11 cellular contexts compared by ENCODE assay signal in the genomic region with DNA sequence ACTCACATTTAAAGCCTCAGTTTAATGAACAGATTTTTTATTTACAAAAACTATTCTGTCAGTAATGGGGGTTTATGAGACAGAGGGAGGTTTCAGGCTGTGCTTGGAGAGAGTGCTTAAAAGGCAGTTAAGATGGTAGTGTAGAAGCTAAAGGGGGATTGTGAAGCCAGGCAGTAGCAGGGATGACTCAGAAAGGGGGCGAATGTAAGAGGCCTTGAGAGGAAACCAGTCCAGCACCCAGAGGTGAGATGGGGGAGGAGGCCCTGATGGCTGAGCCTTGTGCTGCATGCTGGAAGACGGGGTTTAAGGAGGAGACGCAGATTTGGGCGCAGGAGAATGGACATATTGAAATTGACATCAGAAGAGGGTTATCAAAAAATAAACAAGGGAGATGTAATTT. TPM values are rescaled to one million over a fixed set of nuclear protein-coding genes. Genes with fewer than 3 reads are reported as not detected.
DNase-seq lines count a peak whose midpoint lies in the region; ATAC-seq and TF ChIP-seq lines count a peak whose summit lies in the region.
"Had no signal": no experiment of that assay in that cellular context is flagged by ENCODE, and none has a peak within 500 bp of the region (broad histone marks: within the 10 kb centered on the region; RNA-seq: fewer than 3 reads in every experiment).

No MANE protein-coding gene starts in this region.

- H3K23ac ChIP-seq in mesendoderm (ENCODE audit: low read length): no peak overlapping the region

- intact Hi-C loops in adrenal gland (cut with DNase I): loop anchor here in 1 of 2 donors (10.0 kb wide), 1 partner anchor 125 kb away; no protein-coding TSS in a partner anchor

- no peak overlapping the region for H4K8ac ChIP-seq in mesendoderm (ENCODE audit: low read depth, low read length)

- H3K4me3 ChIP-seq in mesendoderm (ENCODE audit: low read length) (no peak overlapping the region), adrenal gland (no peak overlapping the region)
- H3K4me3 ChIP-seq: mucosa of descending colon had no signal

- peak; percentile 95 for ATAC-seq in activated naive CD8-positive, alpha-beta T cell treated with anti-CD3 and anti-CD28 coated beads, Interleukin-2, amount 50 U/mL, for 24 hours
- no peak for ATAC-seq in HG02884 (IDR thresholded peaks at IDR 0.05; ENCODE audit: unreplicated experiment)
- ATAC-seq: mucosa of descending colon had no signal

- H3K36me3 ChIP-seq in mesendoderm (ENCODE audit: control insufficient read depth, insufficient read depth, low read length): no peaks in the 10 kb centered on the region
- H3K36me3 ChIP-seq in adrenal gland (replicated peaks in 1 of 2): no peaks in the 10 kb centered on the region

- no peaks in the 10 kb centered on the region for H3K36me3 Mint-ChIP-seq in activated naive CD8-positive, alpha-beta T cell treated with anti-CD3 and anti-CD28 coated beads, Interleukin-2, amount 50 U/mL, for 24 hours (ENCODE audit: low read depth)

- H3K4me1 Mint-ChIP-seq in activated naive CD8-positive, alpha-beta T cell treated with anti-CD3 and anti-CD28 coated beads, Interleukin-2, amount 50 U/mL, for 24 hours: peaks cover 55% of the 10 kb centered on the region

- DNase-seq in Daoy (ENCODE audit: low read depth): peak; percentile 34
- peak; percentile 34 for DNase-seq in HT1080 (ENCODE audit: low read depth)
- peak; percentile 30 for DNase-seq in activated naive CD8-positive, alpha-beta T cell treated with anti-CD3 and anti-CD28 coated beads, Interleukin-2, amount 50 U/mL, for 24 hours
- no peak for DNase-seq in mesendoderm
- no peak for DNase-seq in adrenal gland
- no peak for DNase-seq in NAMALWA (ENCODE audit: low spot score)
- DNase-seq in NCI-H2029 treated with DMSO at 0.1 percent for 48 hours (lab: John Stamatoyannopoulos, UW): no peak
- DNase-seq: KBM-7, mucosa of descending colon had no signal

- no peak overlapping the region for H3K9ac ChIP-seq in mesendoderm (ENCODE audit: low read length)

- no peak overlapping the region for H3K4me2 ChIP-seq in mesendoderm (ENCODE audit: low read length)

- H3K9me3 Mint-ChIP-seq in activated naive CD8-positive, alpha-beta T cell treated with anti-CD3 and anti-CD28 coated beads, Interleukin-2, amount 50 U/mL, for 24 hours: peaks cover 5% of the 10 kb centered on the region

- no peaks in the 10 kb centered on the region for H3K27me3 Mint-ChIP-seq in activated naive CD8-positive, alpha-beta T cell treated with anti-CD3 and anti-CD28 coated beads, Interleukin-2, amount 50 U/mL, for 24 hours

- H2AK5ac ChIP-seq in mesendoderm (ENCODE audit: low read length): peak overlapping the region; percentile 97

- peak overlapping the region; percentile 58 for H3K56ac ChIP-seq in mesendoderm (ENCODE audit: low read length)

- H3K4ac ChIP-seq in mesendoderm (ENCODE audit: low read depth, low read length): peak overlapping the region; percentile 18

- no peaks in the 10 kb centered on the region for H3K79me1 ChIP-seq in mesendoderm (ENCODE audit: low read length)

- H3K4me3 Mint-ChIP-seq in activated naive CD8-positive, alpha-beta T cell treated with anti-CD3 and anti-CD28 coated beads, Interleukin-2, amount 50 U/mL, for 24 hours: no peak overlapping the region

- H4K5ac ChIP-seq in mesendoderm (ENCODE audit: low read length): no peak overlapping the region

- H3K27ac Mint-ChIP-seq in activated naive CD8-positive, alpha-beta T cell treated with anti-CD3 and anti-CD28 coated beads, Interleukin-2, amount 50 U/mL, for 24 hours: peak overlapping the region; percentile 57

- H3K4me1 ChIP-seq in mesendoderm (ENCODE audit: control insufficient read depth, low read depth, low read length) (peaks cover 10% of the 10 kb centered on the region), adrenal gland (replicated peaks in 1 of 2) (no peaks in the 10 kb centered on the region)

- no CpG with 5 or more reads among the region's 4 CpGs for WGBS in mesendoderm (ENCODE audit: extremely low coverage, insufficient coverage, low lambda C conversion rate)
- WGBS in adrenal gland, 4 donors: 73 to 89% (median 81%) methylated on average over 4 of the region's 4 CpGs

- H2BK120ac ChIP-seq in mesendoderm (ENCODE audit: low read depth, low read length): peak overlapping the region; percentile 33

- H3K79me2 ChIP-seq in mesendoderm (ENCODE audit: control insufficient read depth, insufficient read depth, low read length): no peaks in the 10 kb centered on the region

- no peak overlapping the region for H3K27ac ChIP-seq in mesendoderm (ENCODE audit: low read depth, low read length)
- H3K27ac ChIP-seq in adrenal gland: no peak overlapping the region
- H3K27ac ChIP-seq: C4-2B had no signal

- no peak for TF ChIP-seq CTCF in adrenal gland (IDR thresholded peaks at IDR 0.05)

- H2BK5ac ChIP-seq in mesendoderm (ENCODE audit: low read length): peak overlapping the region; percentile 58

- no peaks in the 10 kb centered on the region for H3K27me3 ChIP-seq in mesendoderm (ENCODE audit: insufficient read depth, low read length, poor library complexity)
- no peaks in the 10 kb centered on the region for H3K27me3 ChIP-seq in adrenal gland

- no peaks in the 10 kb centered on the region for H3K9me3 ChIP-seq in adrenal gland (replicated peaks in 1 of 3)
- H3K9me3 ChIP-seq: mucosa of descending colon had no signal

- no peak for TF ChIP-seq POLR2A in adrenal gland (IDR thresholded peaks at IDR 0.05)

- no peak overlapping the region for H3K18ac ChIP-seq in mesendoderm (ENCODE audit: low read length)

- H2BK15ac ChIP-seq in mesendoderm (replicated peaks; ENCODE audit: low read depth): no peak overlapping the region

RNA-seq across cellular contexts. Expression of a gene that starts 6.6 kb away (rescaled TPM):
- 0.40 and 1.5 TPM in 2 replicates for total RNA-seq in Daoy (2014; rRNA removed; shearing (Covaris generic))
- total RNA-seq in HT1080 (2014; rRNA removed; shearing (Covaris generic)): not detected in 2 replicates
- not detected in 2 replicates for polyA plus RNA-seq in HT1080 (2015; cell fraction: cytosol; rRNA removed)
- 0.06 TPM in 1 of 2 replicates, not detected in the other for polyA plus RNA-seq in HT1080 (2015; cell fraction: nucleus; rRNA removed)
- 281 TPM for polyA plus RNA-seq in mesendoderm (2013, experiment 1 of 2)
- 280 TPM for polyA plus RNA-seq in mesendoderm (2013, experiment 2 of 2)
- total RNA-seq in adrenal gland: 10 to 100 TPM in 6 of 8 donors, 1 to 10 TPM in 2; 7.1 to 26.9 (median 21.4) TPM
- 10 to 100 TPM in 1 of 3 donors, 1 to 10 TPM in 2; 6.5 to 12.3 (median 7.4) TPM for polyA plus RNA-seq in adrenal gland

Comparison
In these comparisons a context has a peak if more than half of its experiments do, and no peak if none do; other contexts are left out.
1. DNase-seq: peak in Daoy (single experiment), HT1080 (single experiment) and activated naive CD8-positive, alpha-beta T cell treated with anti-CD3 and anti-CD28 coated beads, Interleukin-2, amount 50 U/mL, for 24 hours (single experiment); none in mesendoderm (single experiment), adrenal gland (0 of 7), NAMALWA (single experiment) and NCI-H2029 treated with DMSO at 0.1 percent for 48 hours (single experiment).